Comparison of ENCODE assay signal across 8 cellular contexts in the genomic region with DNA sequence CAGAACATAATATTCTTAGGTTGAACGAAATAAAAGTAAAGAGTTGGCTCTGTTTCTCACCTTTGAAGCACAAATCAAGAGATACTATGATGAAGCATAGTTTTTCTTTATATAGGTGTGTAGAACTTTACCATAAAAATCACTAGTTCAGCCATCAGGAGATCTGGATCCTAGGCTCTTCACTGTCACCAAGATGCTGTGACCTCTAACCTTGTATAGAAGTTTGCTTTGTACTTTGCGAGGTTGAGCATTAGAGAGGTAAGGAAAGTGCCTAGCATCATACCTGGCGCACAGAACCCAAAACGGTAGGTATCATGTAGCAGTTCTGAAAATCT. TPM values are rescaled to one million over a fixed set of nuclear protein-coding genes. Genes with fewer than 3 reads are reported as not detected.
A peak's percentile ranks its signal among the peaks of the same experiment; 100 is the strongest.
DNase-seq lines count a peak whose midpoint lies in the region; ATAC-seq lines count a peak whose summit lies in the region.

No MANE protein-coding gene starts in this region.

- peak overlapping the region; percentile 98 for H3K27ac Mint-ChIP-seq in stimulated activated naive CD8-positive, alpha-beta T cell treated with anti-CD3 and anti-CD28 coated beads, Interleukin-15, Interleukin-2, amounts not matched to agents 100 ng/mL and 50 ng/mL, for 24 hours
- H3K27ac Mint-ChIP-seq in activated naive CD8-positive, alpha-beta T cell treated with anti-CD3 and anti-CD28 coated beads for 36 hours: peak overlapping the region; percentile 99

- peaks cover 19 to 24% of the 10 kb centered on the region in 2 donors for H3K4me1 ChIP-seq in mucosa of rectum (ENCODE audit: control insufficient read depth in 2 of 2, insufficient read depth in 2 of 2, low read length in 2 of 2)

- H3K27me3 Mint-ChIP-seq in stimulated activated naive CD8-positive, alpha-beta T cell treated with anti-CD3 and anti-CD28 coated beads, Interleukin-15, Interleukin-2, amounts not matched to agents 100 ng/mL and 50 ng/mL, for 24 hours: no peaks in the 10 kb centered on the region
- H3K27me3 Mint-ChIP-seq in activated naive CD8-positive, alpha-beta T cell treated with anti-CD3 and anti-CD28 coated beads for 36 hours: peaks cover 6% of the 10 kb centered on the region

- H3K27ac ChIP-seq in mucosa of rectum (ENCODE audit: low read depth in 2 of 2, low read length in 2 of 2): peak overlapping the region in 1 of 2 donors; percentile 57

- peaks cover 84% of the 10 kb centered on the region for H3K4me1 Mint-ChIP-seq in stimulated activated naive CD8-positive, alpha-beta T cell treated with anti-CD3 and anti-CD28 coated beads, Interleukin-15, Interleukin-2, amounts not matched to agents 100 ng/mL and 50 ng/mL, for 24 hours (ENCODE audit: low read depth)
- H3K4me1 Mint-ChIP-seq in activated naive CD8-positive, alpha-beta T cell treated with anti-CD3 and anti-CD28 coated beads for 36 hours: peaks cover 61% of the 10 kb centered on the region

- DNase-seq in stimulated activated naive CD8-positive, alpha-beta T cell treated with anti-CD3 and anti-CD28 coated beads, Interleukin-15, Interleukin-2, amounts not matched to agents 100 U/mL and 50 U/mL, for 24 hours: no peak
- no peak for DNase-seq in activated naive CD8-positive, alpha-beta T cell treated with anti-CD3 and anti-CD28 coated beads for 36 hours
- no peak for DNase-seq in islet precursor cell

- ATAC-seq in stimulated activated naive CD8-positive, alpha-beta T cell treated with anti-CD3 and anti-CD28 coated beads, Interleukin-15, Interleukin-2, amounts not matched to agents 100 U/mL and 50 U/mL, for 24 hours: no peak
- ATAC-seq in GM19351 (IDR thresholded peaks at IDR 0.05; ENCODE audit: unreplicated experiment): no peak
- ATAC-seq in GM18861 (IDR thresholded peaks at IDR 0.05; ENCODE audit: unreplicated experiment): no peak
- no peak for ATAC-seq in HG03432 (IDR thresholded peaks at IDR 0.05; ENCODE audit: unreplicated experiment)

- no peaks in the 10 kb centered on the region for H3K9me3 Mint-ChIP-seq in stimulated activated naive CD8-positive, alpha-beta T cell treated with anti-CD3 and anti-CD28 coated beads, Interleukin-15, Interleukin-2, amounts not matched to agents 100 ng/mL and 50 ng/mL, for 24 hours
- H3K9me3 Mint-ChIP-seq in activated naive CD8-positive, alpha-beta T cell treated with anti-CD3 and anti-CD28 coated beads for 36 hours: no peaks in the 10 kb centered on the region

- H3K36me3 Mint-ChIP-seq in stimulated activated naive CD8-positive, alpha-beta T cell treated with anti-CD3 and anti-CD28 coated beads, Interleukin-15, Interleukin-2, amounts not matched to agents 100 ng/mL and 50 ng/mL, for 24 hours (ENCODE audit: low read depth): peaks cover 48% of the 10 kb centered on the region
- peaks cover 45% of the 10 kb centered on the region for H3K36me3 Mint-ChIP-seq in activated naive CD8-positive, alpha-beta T cell treated with anti-CD3 and anti-CD28 coated beads for 36 hours

- peaks cover 0 to 4% of the 10 kb centered on the region in 2 donors for H3K36me3 ChIP-seq in mucosa of rectum (ENCODE audit: control insufficient read depth in 2 of 2, insufficient read depth in 2 of 2, low read length in 2 of 2)

- peak overlapping the region; percentile 32 to 58 for H3K4me3 ChIP-seq in mucosa of rectum (ENCODE audit: low read length in 2 of 2)

- H3K4me3 Mint-ChIP-seq in stimulated activated naive CD8-positive, alpha-beta T cell treated with anti-CD3 and anti-CD28 coated beads, Interleukin-15, Interleukin-2, amounts not matched to agents 100 ng/mL and 50 ng/mL, for 24 hours: peak overlapping the region; percentile 99
- H3K4me3 Mint-ChIP-seq in activated naive CD8-positive, alpha-beta T cell treated with anti-CD3 and anti-CD28 coated beads for 36 hours: peak overlapping the region; percentile 63

- no peaks in the 10 kb centered on the region for H3K27me3 ChIP-seq in mucosa of rectum (ENCODE audit: control insufficient read depth in 2 of 2, insufficient read depth in 2 of 2, low read length in 2 of 2)

- peak overlapping the region in 1 of 2 donors; percentile 47 for H3K9ac ChIP-seq in mucosa of rectum (ENCODE audit: low read depth in 1 of 2, low read length in 2 of 2)

- H3K9me3 ChIP-seq in mucosa of rectum (ENCODE audit: control insufficient read depth in 2 of 2, low read length in 2 of 2): no peaks in the 10 kb centered on the region

RNA-seq across cellular contexts. Expression of a gene that starts 0.6 kb away (rescaled TPM):
- total RNA-seq in activated naive CD8-positive, alpha-beta T cell treated with anti-CD3 and anti-CD28 coated beads for 36 hours: 100 to 1,000 TPM; 144 to 149 TPM

RNA-seq across cellular contexts. Expression of a gene that starts 21.9 kb away (rescaled TPM):
- 10 to 100 TPM; 31.2 to 33.3 TPM for total RNA-seq in activated naive CD8-positive, alpha-beta T cell treated with anti-CD3 and anti-CD28 coated beads for 36 hours
